11 cellular contexts compared by ENCODE assay signal in genomic region chr1:61560385-61560784, GRCh38.
"Had no signal": no experiment of that assay in that cellular context is flagged by ENCODE, and none has a peak within 500 bp of the region (broad histone marks: within the 10 kb centered on the region; RNA-seq: fewer than 3 reads in every experiment).

No MANE protein-coding gene starts in this region.

- H3K4me2 ChIP-seq: GM23338 had no signal

- H3K27ac ChIP-seq: GM23248 had no signal

- H3K4me1 ChIP-seq: HAP-1 had no signal

- DNase-seq: GM23248, GOT3, H7, H9, HCEC 1CT, HFFc6 had no signal

- H3K36me3 ChIP-seq: HAP-1 had no signal

- H3K9ac ChIP-seq: GM23248 had no signal

- H2AFZ ChIP-seq: GM23248, GM23338 had no signal

- H3K4me3 ChIP-seq: GM23248, GM23338, HAP-1 had no signal

- ATAC-seq: GM23338, HCT116 had no signal

- FAIRE-seq: H1, H54 had no signal
